ENCODE assay signal across 19 cellular contexts in the genomic region with DNA sequence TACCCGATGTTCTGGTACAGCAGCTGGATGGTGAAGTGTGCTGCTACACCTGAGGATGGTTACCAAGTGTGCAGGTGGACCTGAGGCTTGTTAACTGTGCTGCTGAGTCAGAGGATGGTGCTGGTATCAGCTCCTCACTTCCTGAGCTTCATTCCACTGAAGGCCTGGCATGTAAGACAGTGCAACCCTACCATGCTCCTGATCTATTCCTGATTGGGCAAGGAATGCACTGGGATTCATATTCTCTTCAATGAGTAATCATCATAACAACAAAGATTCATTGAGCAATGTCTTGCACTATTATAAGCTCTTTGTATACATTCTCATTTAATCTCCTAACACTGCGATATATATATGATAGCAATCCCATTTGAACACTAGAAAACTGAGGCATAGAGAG.
DNase-seq lines count a peak whose midpoint lies in the region; ATAC-seq and TF ChIP-seq lines count a peak whose summit lies in the region.
"Had no signal": no experiment of that assay in that cellular context is flagged by ENCODE, and none has a peak within 500 bp of the region (broad histone marks: within the 10 kb centered on the region; RNA-seq: fewer than 3 reads in every experiment).

No MANE protein-coding gene starts in this region.

- H3K9ac ChIP-seq in adipocyte (ENCODE audit: low read length), result no peak overlapping the region

- ATAC-seq in left ventricle myocardium superior (peak; percentile 28), right cardiac atrium (no peak), HG03565 (IDR thresholded peaks at IDR 0.05; ENCODE audit: unreplicated experiment) (no peak), left lung (no peak), aorta (ENCODE audit: low FRiP score) (no peak)
- ATAC-seq: stimulated activated effector memory CD8-positive, alpha-beta T cell treated with anti-CD3 and anti-CD28 coated beads, Interleukin-12 subunit alpha, Interleukin-12 subunit beta, amount 100 ng/mL, for 72 hours had no signal

- H3K27ac ChIP-seq in right cardiac atrium (ENCODE audit: low read length) (no peak overlapping the region), left lung (no peak overlapping the region), aorta (ENCODE audit: low read depth in 1 of 2, low read length in 2 of 2) (no peak overlapping the region)
- H3K27ac ChIP-seq: left ventricle myocardium inferior, PC-9 had no signal

- no peak overlapping the region for H3K4me3 ChIP-seq in right cardiac atrium (ENCODE audit: low read length)
- no peak overlapping the region for H3K4me3 ChIP-seq in adipocyte (ENCODE audit: low read length)
- H3K4me3 ChIP-seq in fibroblast of pulmonary artery (replicated peaks; ENCODE audit: low read depth, low read length), result no peak overlapping the region
- no peak overlapping the region for H3K4me3 ChIP-seq in left lung
- no peak overlapping the region for H3K4me3 ChIP-seq in aorta (ENCODE audit: low read length in 2 of 2)
- H3K4me3 ChIP-seq: left ventricle myocardium inferior, PC-9 had no signal

- H3K9me3 ChIP-seq in right cardiac atrium (ENCODE audit: control insufficient read depth, low read length) (no peaks in the 10 kb centered on the region), adipocyte (ENCODE audit: control insufficient read depth, low read length) (no peaks in the 10 kb centered on the region), left lung (no peaks in the 10 kb centered on the region), aorta (ENCODE audit: control insufficient read depth, low read length) (no peaks in the 10 kb centered on the region)

- H3K36me3 ChIP-seq in adipocyte (ENCODE audit: control insufficient read depth, insufficient read depth, low read length, severe bottlenecking), result no peaks in the 10 kb centered on the region
- no peaks in the 10 kb centered on the region for H3K36me3 ChIP-seq in left lung
- peaks cover 2% of the 10 kb centered on the region in 2 donors for H3K36me3 ChIP-seq in aorta (ENCODE audit: control insufficient read depth in 1 of 2, insufficient read depth in 2 of 2, low read length in 1 of 2)

- H3K4me1 ChIP-seq in right cardiac atrium (ENCODE audit: control insufficient read depth, insufficient read depth, low read length) (no peaks in the 10 kb centered on the region), adipocyte (ENCODE audit: control insufficient read depth, insufficient read depth, low read length) (peaks cover 23% of the 10 kb centered on the region), left lung (no peaks in the 10 kb centered on the region), aorta (ENCODE audit: control insufficient read depth in 1 of 2, insufficient read depth in 2 of 2, low read length in 2 of 2) (no peaks in the 10 kb centered on the region)

- no peak for DNase-seq in left ventricle myocardium superior
- DNase-seq in right cardiac atrium, result no peak
- DNase-seq in adipocyte (ENCODE audit: low read depth), result peak; percentile 60
- peak; percentile 81 for DNase-seq in fibroblast of pulmonary artery (ENCODE audit: low read depth)
- DNase-seq in effector CD8-positive, alpha-beta T cell (lab: John Stamatoyannopoulos, UW), result no peak
- DNase-seq in left lung, result no peak
- no peak for DNase-seq in aorta
- DNase-seq: activated CD8-positive, alpha-beta memory T cell treated with anti-CD3 and anti-CD28 coated beads for 24 hours; CD4-positive, CD25-positive, alpha-beta regulatory T cell; central memory CD4-positive, alpha-beta T cell; effector CD4-positive, alpha-beta T cell; KBM-7; NCI-H1092 treated with DMSO at 0.1 percent for 48 hours; NCI-H774; PC-9; retina had no signal

- no peak for TF ChIP-seq CTCF in fibroblast of pulmonary artery (IDR thresholded peaks at IDR 0.05; ENCODE audit: low read length, missing control alignments)
- TF ChIP-seq CTCF in left lung (IDR thresholded peaks at IDR 0.05), result no peak

- H3K27me3 ChIP-seq in right cardiac atrium (ENCODE audit: control insufficient read depth, insufficient read depth) (no peaks in the 10 kb centered on the region), adipocyte (replicated peaks; ENCODE audit: control insufficient read depth, insufficient read depth, low read length) (no peaks in the 10 kb centered on the region), left lung (no peaks in the 10 kb centered on the region), aorta (ENCODE audit: control insufficient read depth in 1 of 2, insufficient read depth in 2 of 2, low read length in 1 of 2) (no peaks in the 10 kb centered on the region)

- 97% methylated on average over 2 of the region's 2 CpGs for whole genome bisulfite sequencing in right cardiac atrium
- 92 to 96% methylated on average over 2 of the region's 2 CpGs for WGBS in aorta, 2 donors

- intact Hi-C loops in left ventricle myocardium superior (cut with micrococcal nuclease), result no loop called here
- intact Hi-C loops in right cardiac atrium (cut with DNase I), result no loop called here
- intact Hi-C loops in left lung (cut with DNase I), result no loop called here
- intact Hi-C loops in aorta (cut with DNase I), result no loop called here

Comparison
In these comparisons a context has a peak if more than half of its experiments do, and no peak if none do; other contexts are left out.
1. DNase-seq: peak in adipocyte (single experiment) and fibroblast of pulmonary artery (single experiment); none in left ventricle myocardium superior (single experiment), right cardiac atrium (0 of 3), effector CD8-positive, alpha-beta T cell (single experiment), left lung (0 of 2) and aorta (0 of 2).